ENCODE assay signal across 8 cellular contexts in genomic region chr22:36065462-36065774, GRCh38. TPM values are rescaled to one million over a fixed set of nuclear protein-coding genes. Genes with fewer than 3 reads are reported as not detected.
DNase-seq lines count a peak whose midpoint lies in the region; ATAC-seq, FAIRE-seq and TF ChIP-seq lines count a peak whose summit lies in the region.

No MANE protein-coding gene starts in this region.

- no peak for FAIRE-seq in GM12878 (lab: Jason Lieb, UNC)

- H3K27ac Mint-ChIP-seq in T-helper 1 cell treated with Interleukin-12 subunit alpha and Interleukin-12 subunit beta and Interleukin-4 antibody, amounts not matched to agents 30 μg/mL and 1 μg/mL, for 36 hours: peak overlapping the region; percentile 18

- peak overlapping the region; percentile 48 for H3K4me2 ChIP-seq in GM12878 (ENCODE audit: control insufficient read depth, insufficient read depth)

- H3K9ac ChIP-seq in GM12878 (ENCODE audit: control insufficient read depth, insufficient read depth, low read length): no peak overlapping the region

- in situ Hi-C loops in GM12878 (cut with MboI): no loop called here

- no peaks in the 10 kb centered on the region for H3K9me3 ChIP-seq in GM12878 (replicated peaks; ENCODE audit: control insufficient read depth, insufficient read depth, low read length)
- no peaks in the 10 kb centered on the region for H3K9me3 ChIP-seq in testis

- RAD21 ChIA-PET in GM12878 (lab: Charles Lee; ENCODE audit: unreplicated experiment): interaction anchor here (0.7 to 2.3 kb wide), 11 partner anchors 20 to 439 kb away, joined by 3 to 18 read pairs (median 4); partner anchors contain the start of gene APOL2

- H2AFZ ChIP-seq in GM12878 (ENCODE audit: control insufficient read depth, low read depth, low read length): peak overlapping the region; percentile 76

- TF ChIP-seq RAD21 in GM12878 (IDR thresholded peaks at IDR 0.05; ENCODE audit: insufficient read depth, low read depth, low read length): no peak

- H3K36me3 ChIP-seq in GM12878 (ENCODE audit: control insufficient read depth in 2 of 2, insufficient read depth in 2 of 2, low read length in 1 of 2) (no peaks in the 10 kb centered on the region), testis (ENCODE audit: low read depth, missing control alignments) (no peaks in the 10 kb centered on the region)

- SMC1A ChIA-PET in GM12878 (lab: Charles Lee; ENCODE audit: uncharacterized antibody, unreplicated experiment): interaction anchor here (0.7 to 2.8 kb wide), 8 partner anchors 41 to 438 kb away, joined by 3 to 15 read pairs (median 3); no protein-coding TSS in a partner anchor

- CTCF ChIA-PET in GM12878 (lab: Yijun Ruan, JAX): interaction anchor here (0.6 to 2.8 kb wide), 64 partner anchors 9 to 714 kb away, joined by 3 to 35 read pairs (median 4); partner anchors contain the start of gene APOL2

- no TSS peak for BruUV-seq in GM12878 (replicated peaks; lab: Mats Ljungman, UMichigan)

- POLR2A ChIA-PET in GM12878 (lab: Charles Lee): no interaction called here

- H3K9me3 Mint-ChIP-seq in T-helper 1 cell treated with Interleukin-12 subunit alpha and Interleukin-12 subunit beta and Interleukin-4 antibody, amounts not matched to agents 30 μg/mL and 1 μg/mL, for 36 hours: no peaks in the 10 kb centered on the region

- TF ChIP-seq EP300 in GM12878 (IDR thresholded peaks at IDR 0.05; ENCODE audit: borderline replicate concordance in 1 of 2, control insufficient read depth in 1 of 2, low read depth in 2 of 2, low read length in 2 of 2): no peak

- H3K4me1 Mint-ChIP-seq in T-helper 1 cell treated with Interleukin-12 subunit alpha and Interleukin-12 subunit beta and Interleukin-4 antibody, amounts not matched to agents 30 μg/mL and 1 μg/mL, for 36 hours (ENCODE audit: low read depth): peaks cover 8% of the 10 kb centered on the region

- intact Hi-C loops in GM12878 (cut with micrococcal nuclease; ENCODE audit: unreplicated experiment): loop anchor here (5.0 kb wide), 1 partner anchor 57 kb away; no protein-coding TSS in a partner anchor
- intact Hi-C loops in left colon (cut with DNase I, micrococcal nuclease): loop anchor here in 1 of 2 donors (5.0 kb wide), 1 partner anchor 133 kb away; no protein-coding TSS in a partner anchor
- intact Hi-C loops in testis (cut with DNase I; ENCODE audit: low total_unique reads): loop anchor here (10.0 kb wide), 1 partner anchor 59 kb away; no protein-coding TSS in a partner anchor

- no peaks in the 10 kb centered on the region for H3K79me2 ChIP-seq in GM12878 (ENCODE audit: control insufficient read depth, insufficient read depth, low read length)

- no peak for DNase-seq in T-helper 1 cell
- DNase-seq in GM12878 (ENCODE audit: low read depth, low spot score): no peak
- DNase-seq in left colon: no peak
- DNase-seq in testis: no peak
- no peak for DNase-seq in GM03348 (ENCODE audit: low spot score)
- DNase-seq in stimulated activated CD8-positive, alpha-beta memory T cell treated with anti-CD3 and anti-CD28 coated beads, Interleukin-4, amount 100 ng/mL, for 48 hours: no peak
- DNase-seq in islet precursor cell: no peak

- no peaks in the 10 kb centered on the region for H4K20me1 ChIP-seq in GM12878 (ENCODE audit: control insufficient read depth, insufficient read depth)

- TF ChIP-seq POLR2A in GM12878 (IDR thresholded peaks at IDR 0.05; ENCODE audit: low read depth, low read length) (no peak), testis (IDR thresholded peaks at IDR 0.05) (no peak)

- H3K27me3 Mint-ChIP-seq in T-helper 1 cell treated with Interleukin-12 subunit alpha and Interleukin-12 subunit beta and Interleukin-4 antibody, amounts not matched to agents 30 μg/mL and 1 μg/mL, for 36 hours (ENCODE audit: low read depth): peaks cover 9% of the 10 kb centered on the region

- H3K36me3 Mint-ChIP-seq in T-helper 1 cell treated with Interleukin-12 subunit alpha and Interleukin-12 subunit beta and Interleukin-4 antibody, amounts not matched to agents 30 μg/mL and 1 μg/mL, for 36 hours (ENCODE audit: low read depth): no peaks in the 10 kb centered on the region

- TF ChIP-seq CTCF in GM12878 (IDR thresholded peaks at IDR 0.05 in 2 of 3, conservative IDR thresholded peaks at IDR 0.05 in 1 of 3; ENCODE audit: control insufficient read depth in 2 of 3, extremely low read depth in 1 of 3, insufficient read depth in 1 of 3, low read depth in 3 of 3, low read length in 3 of 3) (no peak), testis (IDR thresholded peaks at IDR 0.05) (no peak)

- ATAC-seq in GM12878 (no peak; the same call in 2 of the 3 replicates), left colon (peak; percentile 50)

- WGBS in GM12878 (ENCODE audit: insufficient coverage, insufficient replicate concordance, low lambda C conversion rate, missing lambda C conversion rate): 40% methylated on average over 5 of the region's 5 CpGs
- WGBS in testis, 2 donors: 3 to 6% methylated on average over 5 of the region's 5 CpGs

- H3K27me3 ChIP-seq in GM12878 (replicated peaks in 1 of 2; ENCODE audit: control insufficient read depth in 2 of 2, insufficient read depth in 2 of 2, low read length in 1 of 2) (no peaks in the 10 kb centered on the region; a peak in 1 of 4 replicates), testis (no peaks in the 10 kb centered on the region)

- H3K4me3 Mint-ChIP-seq in T-helper 1 cell treated with Interleukin-12 subunit alpha and Interleukin-12 subunit beta and Interleukin-4 antibody, amounts not matched to agents 30 μg/mL and 1 μg/mL, for 36 hours: peak overlapping the region; percentile 84

- H3K4me1 ChIP-seq in GM12878 (ENCODE audit: control insufficient read depth, insufficient read depth, low read length): no peaks in the 10 kb centered on the region; the same call in 1 of the 2 replicates
- peaks cover 4% of the 10 kb centered on the region for H3K4me1 ChIP-seq in testis

- no peak overlapping the region for H3K4me3 ChIP-seq in GM12878
- peak overlapping the region; percentile 51 to 53 for H3K4me3 ChIP-seq in testis

- H3K27ac ChIP-seq in GM12878 (ENCODE audit: control insufficient read depth, insufficient read depth) (no peak overlapping the region), testis (peak overlapping the region; percentile 61 to 90)

TF ChIP-seq in GM12878, 131 proteins besides CTCF, POLR2A, EP300 and RAD21 (continues in another document):
- no peak for TF ChIP-seq TCF12 (IDR thresholded peaks at IDR 0.05; ENCODE audit: low read depth, low read length)
- TF ChIP-seq E2F8 (IDR thresholded peaks at IDR 0.05; ENCODE audit: low read depth, partially characterized antibody): no peak
- no peak for TF ChIP-seq NFXL1 (IDR thresholded peaks at IDR 0.05; ENCODE audit: borderline replicate concordance)
- no peak for TF ChIP-seq ATF2 (IDR thresholded peaks at IDR 0.05; ENCODE audit: low read length)

RNA-seq across cellular contexts. Expression of gene RBFOX2, which starts 36.8 kb away (rescaled TPM):
- 0.94 and 1.0 TPM in 2 replicates for total RNA-seq in GM12878 (2013; cell fraction: nucleolus; rRNA removed)
- total RNA-seq in GM12878 (2014; rRNA removed) (not detected in 2 replicates), GM12878 (2014; rRNA removed; fragmentation: Illumina TruSeq; extraction: Trizol) (not detected in 2 replicates), GM12878 (2021) (0.11 and 0.46 TPM in 2 replicates), left colon (10 to 100 TPM; 34.3 to 48.8 TPM), testis (10 to 100 TPM; 63.9 to 85.2 TPM)
- polyA plus RNA-seq in GM12878 (2011; ENCODE audit: low read depth): not detected
- polyA plus RNA-seq in GM12878 (2011; rRNA removed) (2.4 and 2.7 TPM in 2 replicates), GM12878 (2014; fragmentation: Illumina TruSeq; extraction: Trizol) (0.02 and 0.07 TPM in 2 replicates), GM12878 (2014; fragmentation: Nextera tagmentation; extraction: Ambion mirVana) (not detected), GM12878 (2014; rRNA removed) (0.01 TPM in 1 of 2 replicates, not detected in the other), GM12878 (2016; fragmentation: Nextera tagmentation; extraction: Ambion mirVana) (under 1 TPM; 0.13 to 0.20 TPM), testis (ENCODE audit: insufficient read depth, low read depth, low replicate concordance) (53.4 TPM)
- 2.1 and 2.2 TPM in 2 replicates for polyA plus RNA-seq in GM12878 (2011; cell fraction: cytosol; rRNA removed)
- 3.8 and 4.5 TPM in 2 replicates for polyA plus RNA-seq in GM12878 (2011; cell fraction: nucleus; rRNA removed)
- polyA plus RNA-seq in GM12878 (2012): 0.19 and 0.24 TPM in 2 replicates
- polyA minus RNA-seq in GM12878 (2011; rRNA and poly(A)+ RNA removed): 2.9 and 3.8 TPM in 2 replicates
- 0.80 and 1.8 TPM in 2 replicates for polyA minus RNA-seq in GM12878 (2011; cell fraction: cytosol; rRNA and poly(A)+ RNA removed)
- 3.1 and 3.3 TPM in 2 replicates for polyA minus RNA-seq in GM12878 (2011; cell fraction: nucleus; rRNA and poly(A)+ RNA removed)

Comparison
In these comparisons a context has a peak if more than half of its experiments do, and no peak if none do; other contexts are left out.
1. RNA of gene RBFOX2, which starts 36.8 kb away (total RNA-seq): 63.9 to 85.2 TPM in testis and 34.3 to 48.8 TPM in left colon; 0.11 to 1.0 TPM in GM12878; every median in the first group is over 10 times any median in the second.